22 cellular contexts compared by ENCODE assay signal in genomic region chr19:3109491-3109890, GRCh38.
"Had no signal": no experiment of that assay in that cellular context is flagged by ENCODE, and none has a peak within 500 bp of the region (broad histone marks: within the 10 kb centered on the region; RNA-seq: fewer than 3 reads in every experiment).

No MANE protein-coding gene starts in this region.

- H3K9me3 Mint-ChIP-seq: activated CD4-positive, alpha-beta memory T cell treated with anti-CD3 and anti-CD28 coated beads, Interleukin-2, amount 10 ng/mL, durations not matched to agents 7 days and 5 days; activated naive CD8-positive, alpha-beta T cell treated with anti-CD3 and anti-CD28 coated beads, Interleukin-2, amount 10 ng/mL, durations not matched to agents 7 days and 5 days; activated T-cell treated with anti-CD3 and anti-CD28 coated beads, Interleukin-2, amount 50 U/mL, for 72 hours; activated T-helper 2 cell treated with anti-CD3 and anti-CD28 coated beads, Interferon-gamma antibody, Interleukin-2, Interleukin-4, amounts not matched to agents 10 μg/mL and 5 μg/mL and 100 μg/mL, durations not matched to agents 14 hours and 24 hours and 36 hours; T-cell had no signal

- FAIRE-seq: TTC549 had no signal

- H3K4me3 Mint-ChIP-seq: activated CD4-positive, alpha-beta memory T cell treated with anti-CD3 and anti-CD28 coated beads, Interleukin-2, amount 10 ng/mL, durations not matched to agents 7 days and 5 days; activated naive CD8-positive, alpha-beta T cell treated with anti-CD3 and anti-CD28 coated beads, Interleukin-2, amount 10 ng/mL, durations not matched to agents 7 days and 5 days; activated T-cell treated with anti-CD3 and anti-CD28 coated beads, Interleukin-2, amount 50 U/mL, for 72 hours; T-cell had no signal

- H3K9me3 ChIP-seq: adrenal gland, Peyer's patch had no signal

- H3K27ac Mint-ChIP-seq: activated CD4-positive, alpha-beta memory T cell treated with anti-CD3 and anti-CD28 coated beads, Interleukin-2, amount 10 ng/mL, durations not matched to agents 7 days and 5 days; activated naive CD8-positive, alpha-beta T cell treated with anti-CD3 and anti-CD28 coated beads, Interleukin-2, amount 10 ng/mL, durations not matched to agents 7 days and 5 days; activated T-cell treated with anti-CD3 and anti-CD28 coated beads, Interleukin-2, amount 50 U/mL, for 72 hours; activated T-helper 2 cell treated with anti-CD3 and anti-CD28 coated beads, Interferon-gamma antibody, Interleukin-2, Interleukin-4, amounts not matched to agents 10 μg/mL and 5 μg/mL and 100 μg/mL, durations not matched to agents 14 hours and 24 hours and 36 hours had no signal

- DNase-seq: activated CD4-positive, alpha-beta memory T cell treated with anti-CD3 and anti-CD28 coated beads, Interleukin-2, amount 10 ng/mL, durations not matched to agents 7 days and 5 days; activated CD4-positive, alpha-beta T cell treated with anti-CD3 and anti-CD28 coated beads, Interleukin-2, amount 50 U/mL, for 1 hour; activated CD8-positive, alpha-beta memory T cell treated with anti-CD3 and anti-CD28 coated beads, Interleukin-2, amount 50 U/mL, for 4 hours; activated naive CD4-positive, alpha-beta T cell treated with anti-CD3 and anti-CD28 coated beads, Interleukin-2, amount 50 U/mL, for 16 hours; activated naive CD8-positive, alpha-beta T cell treated with anti-CD3 and anti-CD28 coated beads, Interleukin-2, amount 10 ng/mL, durations not matched to agents 7 days and 5 days; activated T-cell treated with anti-CD3 and anti-CD28 coated beads, Interleukin-2, amount 50 U/mL, for 72 hours; MM.1S; NCI-H1105; NCI-H1436; NCI-H2029 treated with DMSO at 0.1 percent for 48 hours; NCI-H345; NCI-H510A; NCI-H526 treated with DMSO at 0.1 percent for 48 hours; NCI-H82; Peyer's patch; T-helper 2 cell; T1000 had no signal

- H3K27me3 Mint-ChIP-seq: T-cell had no signal

- H3K27ac ChIP-seq: adrenal gland, Peyer's patch, SK-N-MC had no signal

- H3K4me3 ChIP-seq: adrenal gland, Peyer's patch, SK-N-MC had no signal

- H3K36me3 Mint-ChIP-seq: activated naive CD8-positive, alpha-beta T cell treated with anti-CD3 and anti-CD28 coated beads, Interleukin-2, amount 10 ng/mL, durations not matched to agents 7 days and 5 days had no signal

- H3K27me3 ChIP-seq: adrenal gland, Peyer's patch had no signal
